Comparison of ENCODE assay signal across 9 cellular contexts in the genomic region with DNA sequence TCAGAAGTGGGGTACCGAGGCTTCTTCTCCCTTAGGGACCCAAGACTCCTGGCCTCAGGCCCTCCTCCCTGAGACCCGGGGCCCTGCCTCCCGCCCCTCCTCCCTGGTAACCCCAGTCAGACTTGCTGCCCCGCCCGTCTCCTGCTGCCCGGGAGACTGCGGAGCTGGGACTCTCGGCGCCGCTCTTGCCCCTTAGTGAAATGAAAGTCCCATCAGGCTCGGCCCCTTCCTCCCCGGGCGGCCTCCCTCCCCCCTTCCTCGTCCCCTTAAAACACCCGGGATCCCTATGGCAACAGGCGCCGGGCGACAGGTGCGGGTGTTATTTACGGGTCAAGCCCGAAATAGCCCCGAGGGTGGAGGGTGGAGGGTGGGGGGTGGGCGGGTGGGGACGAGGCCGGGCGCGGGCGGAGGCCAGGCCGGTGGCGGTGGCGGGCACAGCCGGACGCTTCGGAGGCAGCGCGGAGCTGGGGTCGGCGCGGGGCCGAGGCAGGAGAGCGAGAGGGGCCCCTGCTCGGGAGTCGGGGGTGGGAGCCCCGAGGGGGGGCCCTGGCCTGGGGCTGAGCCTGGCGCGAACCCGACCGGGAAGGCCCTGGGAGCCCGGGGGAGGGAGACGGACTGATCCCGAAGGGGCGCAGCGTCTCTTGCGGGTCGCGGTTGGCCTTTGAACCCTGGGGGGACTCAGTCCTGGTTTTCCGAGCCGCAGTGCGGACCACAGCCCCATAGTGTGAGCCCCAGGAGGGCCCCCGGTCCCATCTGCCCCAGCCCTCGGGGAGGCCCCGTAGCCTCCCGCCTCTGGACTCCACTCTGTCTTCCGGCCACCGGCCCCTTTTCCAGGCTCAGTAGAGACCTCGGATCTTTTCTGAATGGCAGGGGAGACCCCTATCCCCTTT. TPM values are rescaled to one million over a fixed set of nuclear protein-coding genes. Genes with fewer than 3 reads are reported as not detected.
DNase-seq lines count a peak whose midpoint lies in the region; ATAC-seq, FAIRE-seq and TF ChIP-seq lines count a peak whose summit lies in the region.
"Had no signal": no experiment of that assay in that cellular context is flagged by ENCODE, and none has a peak within 500 bp of the region (broad histone marks: within the 10 kb centered on the region; RNA-seq: fewer than 3 reads in every experiment).

A gene with protein sequence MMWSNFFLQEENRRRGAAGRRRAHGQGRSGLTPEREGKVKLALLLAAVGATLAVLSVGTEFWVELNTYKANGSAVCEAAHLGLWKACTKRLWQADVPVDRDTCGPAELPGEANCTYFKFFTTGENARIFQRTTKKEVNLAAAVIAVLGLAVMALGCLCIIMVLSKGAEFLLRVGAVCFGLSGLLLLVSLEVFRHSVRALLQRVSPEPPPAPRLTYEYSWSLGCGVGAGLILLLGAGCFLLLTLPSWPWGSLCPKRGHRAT (plus strand): TSS at position 414 of the 890 bp plus-strand sequence. CDS start 1,241 bp downstream, outside the sequence.

- H3K36me3 ChIP-seq in HUES6 (ENCODE audit: control insufficient read depth, insufficient read depth, low read length): no peaks in the 10 kb centered on the region
- H3K36me3 ChIP-seq in small intestine (ENCODE audit: control insufficient read depth in 2 of 2, insufficient read depth in 2 of 2, low read length in 2 of 2): no peaks in the 10 kb centered on the region

- H3K36me3 Mint-ChIP-seq in chondrocyte (ENCODE audit: low read depth) (no peaks in the 10 kb centered on the region), naive B cell (peaks cover 0 to 17% of the 10 kb centered on the region in 2 donors)

- H3K27ac ChIP-seq in HUES6 (ENCODE audit: low read depth, low read length) (no peak within 1 kb of the TSS), small intestine (ENCODE audit: low read depth in 1 of 2, low read length in 1 of 2) (no peak within 1 kb of the TSS)

- FAIRE-seq in small intestine (lab: Jason Lieb, UNC): no peak

- H3K9me3 Mint-ChIP-seq in chondrocyte (ENCODE audit: low read depth) (no peaks in the 10 kb centered on the region), naive B cell (peaks cover 0 to 4% (median 0%) of the 10 kb centered on the region in 7 donors)

- H3K9ac ChIP-seq in HUES6 (ENCODE audit: low read length): no peak within 1 kb of the TSS

- 5 to 9% (median 5%) methylated on average over 39 to 66 of the region's 66 CpGs for WGBS in small intestine, 3 donors

- H3K27me3 Mint-ChIP-seq in chondrocyte (ENCODE audit: low read depth) (peaks cover 31% of the 10 kb centered on the region), naive B cell (peaks cover 48 to 57% (median 50%) of the 10 kb centered on the region in 3 donors)

- H3K4me3 ChIP-seq in HUES6 (ENCODE audit: low read depth, low read length): peak within 1 kb of the TSS; percentile 54
- peak within 1 kb of the TSS in 1 of 2 donors; percentile 9 for H3K4me3 ChIP-seq in small intestine (ENCODE audit: low read depth in 1 of 2, low read length in 2 of 2)

- DNase-seq in AG20443 (ENCODE audit: low spot score): peak; percentile 55
- no peak for DNase-seq in chondrocyte (ENCODE audit: low spot score)
- no peak for DNase-seq in naive B cell
- DNase-seq in activated T-cell treated with anti-CD3 and anti-CD28 coated beads, Interleukin-2, amount 50 U/mL, for 1 hour: no peak
- no peak for DNase-seq in activated naive CD4-positive, alpha-beta T cell treated with anti-CD3 and anti-CD28 coated beads, Interleukin-2, amount 50 U/mL, for 16 hours
- DNase-seq in small intestine: no peak
- no peak for DNase-seq in RKO (ENCODE audit: low spot score)

- no peaks in the 10 kb centered on the region for H3K9me3 ChIP-seq in HUES6 (ENCODE audit: control insufficient read depth, insufficient read depth, low read depth, low read length)
- no peaks in the 10 kb centered on the region for H3K9me3 ChIP-seq in small intestine (ENCODE audit: control insufficient read depth, low read depth)

- peak within 1 kb of the TSS; percentile 44 for H3K4me3 Mint-ChIP-seq in chondrocyte (ENCODE audit: unreplicated experiment)
- peak within 1 kb of the TSS in 7 of 8 donors; percentile 31 to 87 (median 74) for H3K4me3 Mint-ChIP-seq in naive B cell

- no peak for ATAC-seq in naive B cell (ENCODE audit: low read depth in 2 of 2)

- no peak within 1 kb of the TSS for H3K27ac Mint-ChIP-seq in chondrocyte (ENCODE audit: unreplicated experiment)
- peak within 1 kb of the TSS in 2 of 6 donors; percentile 32 to 59 for H3K27ac Mint-ChIP-seq in naive B cell

- H3K27me3 ChIP-seq in HUES6 (ENCODE audit: control insufficient read depth, insufficient read depth, low read length) (peaks cover 52% of the 10 kb centered on the region), small intestine (ENCODE audit: control insufficient read depth in 2 of 2, insufficient read depth in 2 of 2, low read length in 2 of 2) (peaks cover 0 to 26% of the 10 kb centered on the region in 2 donors)

- H3K4me1 ChIP-seq in HUES6 (ENCODE audit: control insufficient read depth, insufficient read depth, low read length) (0 out of 2 replicates have a peak, but pooled peaks cover 6% of the 10 kb centered on the region), small intestine (ENCODE audit: control insufficient read depth in 2 of 2, insufficient read depth in 1 of 2, low read depth in 1 of 2, low read length in 1 of 2) (no peaks in the 10 kb centered on the region)

- peaks cover 4% of the 10 kb centered on the region for H3K4me1 Mint-ChIP-seq in chondrocyte (ENCODE audit: low read depth)
- H3K4me1 Mint-ChIP-seq in naive B cell: peaks cover 5 to 7% (median 5%) of the 10 kb centered on the region in 3 donors

- no peak for TF ChIP-seq CTCF in chondrocyte (IDR thresholded peaks at IDR 0.05)

RNA-seq across cellular contexts. Expression of the gene that starts here (rescaled TPM):
- total RNA-seq in chondrocyte: not detected in 3 replicates
- polyA plus RNA-seq in naive B cell (ENCODE audit: low read depth in 6 of 6): not detected
- under 1 TPM in 1 of 3 donors, not detected in 2; 0.06 TPM for polyA plus RNA-seq in small intestine
- total RNA-seq: liver had no signal
- polyA plus RNA-seq: liver had no signal
